ENCODE assay signal across 17 cellular contexts in genomic region chr9:15404171-15404570, GRCh38.
"Had no signal": no experiment of that assay in that cellular context is flagged by ENCODE, and none has a peak within 500 bp of the region (broad histone marks: within the 10 kb centered on the region; RNA-seq: fewer than 3 reads in every experiment).

No MANE protein-coding gene starts in this region.

- H3K4me3 Mint-ChIP-seq: naive thymus-derived CD4-positive, alpha-beta T cell had no signal

- H3K4me1 Mint-ChIP-seq: naive thymus-derived CD4-positive, alpha-beta T cell had no signal

- ATAC-seq: left colon; naive thymus-derived CD4-positive, alpha-beta T cell; pancreas; right cardiac atrium; stimulated activated naive CD8-positive, alpha-beta T cell treated with anti-CD3 and anti-CD28 coated beads, Interleukin-15, Interleukin-2, amounts not matched to agents 100 U/mL and 50 U/mL, for 24 hours had no signal

- H3K4me3 ChIP-seq: dorsolateral prefrontal cortex, hepatocyte, pancreas, smooth muscle cell, transverse colon had no signal

- H3K27ac Mint-ChIP-seq: progenitor cell of endocrine pancreas had no signal

- H3K27me3 Mint-ChIP-seq: progenitor cell of endocrine pancreas had no signal

- DNase-seq: central memory CD4-positive, alpha-beta T cell; cortex of kidney; dorsolateral prefrontal cortex; effector CD8-positive, alpha-beta T cell; foreskin melanocyte; head of caudate nucleus; kidney; left colon; naive thymus-derived CD4-positive, alpha-beta T cell; pancreas; right cardiac atrium; stimulated activated CD4-positive, alpha-beta T cell treated with anti-CD3 and anti-CD28 coated beads, Interleukin-2, amount 100 ng/mL, for 48 hours; stimulated activated naive CD8-positive, alpha-beta T cell treated with anti-CD3 and anti-CD28 coated beads, Interleukin-15, Interleukin-2, amounts not matched to agents 100 U/mL and 50 U/mL, for 24 hours; transverse colon had no signal
